Comparison of ENCODE assay signal across 14 cellular contexts in genomic region chr2:88574445-88574844, GRCh38. TPM values are rescaled to one million over a fixed set of nuclear protein-coding genes. Genes with fewer than 3 reads are reported as not detected.
A peak's percentile ranks its signal among the peaks of the same experiment; 100 is the strongest.
DNase-seq lines count a peak whose midpoint lies in the region; ATAC-seq, FAIRE-seq and TF ChIP-seq lines count a peak whose summit lies in the region.
"Had no signal": no experiment of that assay in that cellular context is flagged by ENCODE, and none has a peak within 500 bp of the region (broad histone marks: within the 10 kb centered on the region; RNA-seq: fewer than 3 reads in every experiment).

No MANE protein-coding gene starts in this region.

- peak; percentile 64 for ATAC-seq in GM18867 (IDR thresholded peaks at IDR 0.05; ENCODE audit: unreplicated experiment)
- peak; percentile 71 for ATAC-seq in GM21528 (IDR thresholded peaks at IDR 0.05; ENCODE audit: low FRiP score, unreplicated experiment)
- ATAC-seq in HG03064 (IDR thresholded peaks at IDR 0.05; ENCODE audit: low read depth, unreplicated experiment), result peak; percentile 54
- ATAC-seq: stimulated activated naive CD8-positive, alpha-beta T cell treated with anti-CD3 and anti-CD28 coated beads, Interleukin-15, Interleukin-2, amounts not matched to agents 100 U/mL and 50 U/mL, for 24 hours had no signal

- TF ChIP-seq CTCF in bronchial epithelial cell (IDR thresholded peaks at IDR 0.05; ENCODE audit: insufficient read depth, low read length, severe bottlenecking) (no peak), GM20000 (IDR thresholded peaks at IDR 0.05; ENCODE audit: extremely low read depth, missing control alignments) (no peak)

- FAIRE-seq in bronchial epithelial cell (lab: Jason Lieb, UNC), result peak; percentile 28

- H3K27ac ChIP-seq in caudate nucleus (ENCODE audit: low read depth, low read length), result no peak overlapping the region
- H3K27ac ChIP-seq: prostate gland had no signal

- H3K4me3 ChIP-seq in bronchial epithelial cell (ENCODE audit: low read depth, low read length), result no peak overlapping the region
- H3K4me3 ChIP-seq: prostate gland had no signal

- DNase-seq in bronchial epithelial cell (ENCODE audit: low read depth) (no peak), C1 segment of cervical spinal cord (lab: John Stamatoyannopoulos, UW) (no peak), GM20000 (ENCODE audit: low spot score) (no peak), caudate nucleus (lab: John Stamatoyannopoulos, UW) (no peak), Kasumi-1 (lab: John Stamatoyannopoulos, UW) (no peak)
- DNase-seq: COR-L47; mesendoderm; NCI-H2171 treated with DMSO at 0.1 percent for 48 hours; stimulated activated CD4-positive, alpha-beta T cell treated with anti-CD3 and anti-CD28 coated beads, Interleukin-1b, Interleukin-23, amount 100 ng/mL, for 48 hours; stimulated activated naive CD8-positive, alpha-beta T cell treated with anti-CD3 and anti-CD28 coated beads, Interleukin-15, Interleukin-2, amounts not matched to agents 100 U/mL and 50 U/mL, for 24 hours had no signal

- H3K36me3 ChIP-seq in bronchial epithelial cell (ENCODE audit: control insufficient read depth, insufficient read depth, low read length), result peaks cover 18% of the 10 kb centered on the region

- no peaks in the 10 kb centered on the region for H3K27me3 ChIP-seq in bronchial epithelial cell (ENCODE audit: control insufficient read depth, insufficient read depth, low read length)

RNA-seq across cellular contexts. Expression of gene EIF2AK3, which starts 52.8 kb away (rescaled TPM):
- total RNA-seq in bronchial epithelial cell, result 24.7 and 29.7 TPM in 2 replicates
